In the genomic region with DNA sequence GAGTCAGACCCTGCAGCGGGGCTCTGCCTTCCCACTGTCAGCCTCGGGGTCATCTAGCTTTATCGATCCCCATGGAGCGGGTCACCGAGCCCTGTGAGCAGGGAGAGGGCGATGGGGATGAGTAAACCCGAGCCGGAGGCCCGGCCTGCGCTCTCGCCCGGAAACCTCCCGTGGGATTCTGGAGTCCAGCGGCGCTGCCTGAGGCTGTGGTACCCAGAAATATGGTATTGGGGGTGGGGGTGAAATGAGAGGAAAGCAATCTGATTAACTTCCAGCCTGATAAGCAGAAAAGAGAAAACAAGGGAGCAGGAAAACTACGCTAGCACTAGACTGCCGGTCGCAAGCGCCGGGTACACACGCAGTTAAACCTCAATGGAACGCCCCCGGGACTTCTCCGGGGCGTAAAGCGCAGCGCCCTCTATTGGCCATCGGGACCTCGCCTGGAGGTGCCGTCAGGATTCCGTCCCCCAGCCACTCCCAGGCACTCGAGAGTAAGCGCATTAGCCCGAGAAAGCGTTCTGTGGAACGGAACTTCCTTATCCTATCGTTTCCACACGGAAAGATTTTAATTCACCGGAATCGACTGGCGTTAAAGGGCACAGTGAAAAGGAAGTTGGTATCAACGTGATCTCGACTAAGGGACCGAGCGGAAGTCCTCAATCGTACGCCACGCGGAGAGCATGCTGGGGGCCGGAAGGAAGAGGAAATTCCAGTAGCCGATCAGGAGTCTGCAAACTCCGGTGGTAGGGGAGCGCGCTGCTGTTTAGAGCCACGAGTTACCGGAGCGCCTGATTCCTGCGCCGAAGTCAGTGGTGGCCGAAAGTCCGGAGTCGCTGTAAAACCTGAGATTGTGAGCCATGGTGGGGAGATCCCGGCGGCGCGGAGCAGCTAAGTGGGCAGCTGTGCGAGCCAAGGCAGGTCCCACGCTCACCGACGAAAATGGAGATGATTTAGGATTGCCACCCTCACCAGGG, we compare ENCODE assay signal across 8 cellular contexts. TPM values are rescaled to one million over a fixed set of nuclear protein-coding genes. Genes with fewer than 3 reads are reported as not detected.
DNase-seq lines count a peak whose midpoint lies in the region; ATAC-seq, FAIRE-seq and TF ChIP-seq lines count a peak whose summit lies in the region.

Gene UTP3, plus strand, starts transcription at position 712 of the 974 bp plus-strand sequence. Its CDS starts 146 bp downstream, at position 858.

- peak; percentile 62 for FAIRE-seq in bronchial epithelial cell (lab: Jason Lieb, UNC)

- peaks cover 35% of the 10 kb centered on the region for H3K79me2 ChIP-seq in smooth muscle cell (ENCODE audit: low read depth)

- H4K20me1 ChIP-seq in smooth muscle cell (ENCODE audit: low read depth) = peaks cover 20% of the 10 kb centered on the region

- H3K4me3 ChIP-seq in AG04449 (ENCODE audit: low read depth, low read length) (peak within 1 kb of the TSS; percentile 98), WERI-Rb-1 (ENCODE audit: low read depth, low read length) (peak within 1 kb of the TSS; percentile 91), bronchial epithelial cell (ENCODE audit: low read depth, low read length) (peak within 1 kb of the TSS; percentile 91), smooth muscle cell (peak within 1 kb of the TSS; percentile 65)

- peak within 1 kb of the TSS; percentile 86 for H3K9ac ChIP-seq in smooth muscle cell (ENCODE audit: low read depth)

- H3K27ac ChIP-seq in WERI-Rb-1 (peak within 1 kb of the TSS; percentile 89), smooth muscle cell (ENCODE audit: low read depth) (peak within 1 kb of the TSS; percentile 92)

- no peaks in the 10 kb centered on the region for H3K27me3 ChIP-seq in WERI-Rb-1 (ENCODE audit: insufficient read depth, low read depth, severe bottlenecking)
- no peaks in the 10 kb centered on the region for H3K27me3 ChIP-seq in bronchial epithelial cell (ENCODE audit: control insufficient read depth, insufficient read depth, low read length)
- peaks cover 3% of the 10 kb centered on the region for H3K27me3 ChIP-seq in smooth muscle cell (ENCODE audit: low read depth)

- POLR2A ChIA-PET in AG04449 (lab: Yijun Ruan, JAX) = interaction anchor here (1.0 to 1.3 kb wide), 2 partner anchors 16 to 151 kb away, joined by 3 to 4 read pairs; no protein-coding TSS in a partner anchor

- peak within 1 kb of the TSS; percentile 95 for H3K4me2 ChIP-seq in smooth muscle cell

- CTCF ChIA-PET in AG04449 (lab: Yijun Ruan, JAX) = interaction anchor here (0.6 to 3.6 kb wide), 34 partner anchors 8 to 495 kb away, joined by 3 to 31 read pairs (median 4); partner anchors contain the start of genes JCHAIN, MOB1B and RUFY3

- peaks cover 21% of the 10 kb centered on the region for H3K4me1 ChIP-seq in smooth muscle cell (ENCODE audit: low read depth)

- peak; percentile 97 for DNase-seq in AG04449 (ENCODE audit: low read depth, low spot score)
- DNase-seq in NCI-H2196 treated with DMSO at 0.1 percent for 48 hours (lab: John Stamatoyannopoulos, UW; ENCODE audit: unreplicated experiment) = peak; percentile 77
- peak; percentile 96 for DNase-seq in WERI-Rb-1
- peak; percentile 98 for DNase-seq in bronchial epithelial cell (ENCODE audit: low read depth)
- peak; percentile 92 for DNase-seq in iPS-NIHi11 (ENCODE audit: low spot score)
- peak; percentile 81 for DNase-seq in smooth muscle cell (lab: John Stamatoyannopoulos, UW; ENCODE audit: unreplicated experiment)

- TF ChIP-seq CTCF in AG04449 (IDR thresholded peaks at IDR 0.05; ENCODE audit: insufficient read depth, low read length, missing control alignments) (peak; percentile 98), WERI-Rb-1 (IDR thresholded peaks at IDR 0.05; ENCODE audit: low read depth, low read length) (peak; percentile 96), bronchial epithelial cell (IDR thresholded peaks at IDR 0.05; ENCODE audit: insufficient read depth, low read length, severe bottlenecking) (peak; percentile 97), smooth muscle cell (IDR thresholded peaks at IDR 0.05; ENCODE audit: borderline replicate concordance, insufficient read depth, poor library complexity, severe bottlenecking) (peak; percentile 96)

- peaks cover 8% of the 10 kb centered on the region for H3F3A ChIP-seq in smooth muscle cell (ENCODE audit: low read depth)

- WGBS in smooth muscle cell (ENCODE audit: low lambda C conversion rate) = 2% methylated on average over 70 of the region's 70 CpGs

- peak within 1 kb of the TSS; percentile 93 for H2AFZ ChIP-seq in smooth muscle cell (ENCODE audit: low read depth)

- ATAC-seq in GM18868 (IDR thresholded peaks at IDR 0.05; ENCODE audit: unreplicated experiment) (peak; percentile 94), HG03135 (IDR thresholded peaks at IDR 0.05; ENCODE audit: unreplicated experiment) (peak; percentile 95)

- H3K36me3 ChIP-seq in WERI-Rb-1 (peaks cover 7% of the 10 kb centered on the region; the same call in 1 of the 2 replicates), bronchial epithelial cell (ENCODE audit: control insufficient read depth, insufficient read depth, low read length) (no peaks in the 10 kb centered on the region), smooth muscle cell (ENCODE audit: low read depth) (no peaks in the 10 kb centered on the region)

- H3K9me3 ChIP-seq in WERI-Rb-1 (ENCODE audit: severe bottlenecking) (no peaks in the 10 kb centered on the region), smooth muscle cell (replicated peaks; ENCODE audit: low read depth) (no peaks in the 10 kb centered on the region)

RNA-seq across cellular contexts. Expression of gene UTP3, which starts in this region (rescaled TPM):
- total RNA-seq in bronchial epithelial cell (15.0 and 18.2 TPM in 2 replicates), smooth muscle cell (15.2 and 18.8 TPM in 2 replicates)
- 11.8 and 14.3 TPM in 2 replicates for polyA plus RNA-seq in smooth muscle cell

Comparison
In these comparisons a context has a peak if more than half of its experiments do, and no peak if none do; other contexts are left out.
1. Peak in every context shown above with its lines: DNase-seq, ATAC-seq, H3K4me3 ChIP-seq and H3K27ac ChIP-seq.